Comparison of ENCODE assay signal across 8 cellular contexts in the genomic region with DNA sequence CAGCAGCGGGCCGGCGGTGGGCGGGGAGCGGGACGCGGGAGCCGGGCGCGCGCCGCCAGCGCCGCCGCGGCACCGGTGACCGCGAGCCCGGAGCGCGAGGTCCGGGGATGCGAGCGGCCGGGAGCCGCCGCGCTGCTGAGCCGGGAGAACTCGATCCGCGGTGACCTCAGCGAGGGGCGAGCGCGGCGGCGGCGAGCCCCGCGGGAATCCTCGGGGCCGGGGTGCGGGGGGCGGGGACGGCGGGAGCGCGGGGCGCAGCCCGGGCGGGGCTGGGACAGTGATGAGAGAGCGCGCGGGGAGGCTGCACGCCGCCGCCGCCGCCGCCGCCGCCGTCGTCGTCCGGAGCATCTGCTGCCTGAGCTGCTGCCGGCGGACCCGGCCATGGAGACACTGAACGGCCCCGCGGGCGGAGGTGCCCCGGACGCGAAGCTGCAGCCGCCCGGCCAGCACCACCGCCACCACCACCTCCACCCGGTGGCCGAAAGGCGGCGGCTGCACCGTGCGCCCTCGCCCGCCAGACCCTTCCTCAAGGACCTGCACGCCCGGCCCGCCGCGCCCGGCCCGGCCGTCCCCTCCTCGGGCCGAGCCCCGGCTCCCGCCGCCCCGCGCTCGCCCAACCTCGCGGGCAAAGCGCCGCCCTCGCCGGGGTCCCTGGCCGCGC.
DNase-seq lines count a peak whose midpoint lies in the region; ATAC-seq lines count a peak whose summit lies in the region.

A gene (plus strand): TSS at position 277 of the 661 bp plus-strand sequence. CDS start 105 bp downstream, at position 382.

- DNase-seq in AG08395 (ENCODE audit: low spot score) (peak; percentile 73), NCI-H226 (peak; percentile 51), activated gamma-delta T cell treated with Interleukin-2 at 50 U/mL for 16 hours (peak; percentile 17), globus pallidus (ENCODE audit: low spot score) (peak; percentile 49), nucleus accumbens (lab: John Stamatoyannopoulos, UW) (peak in 30 of 56 donors; percentile 34 to 80 (median 65)), GF-D8 (lab: John Stamatoyannopoulos, UW) (no peak)

- ATAC-seq in GM18502 (IDR thresholded peaks at IDR 0.05; ENCODE audit: poor library complexity, unreplicated experiment) (peak; percentile 41), HG02870 (IDR thresholded peaks at IDR 0.05; ENCODE audit: unreplicated experiment) (peak; percentile 33)
